18 cellular contexts compared by ENCODE assay signal in the genomic region with DNA sequence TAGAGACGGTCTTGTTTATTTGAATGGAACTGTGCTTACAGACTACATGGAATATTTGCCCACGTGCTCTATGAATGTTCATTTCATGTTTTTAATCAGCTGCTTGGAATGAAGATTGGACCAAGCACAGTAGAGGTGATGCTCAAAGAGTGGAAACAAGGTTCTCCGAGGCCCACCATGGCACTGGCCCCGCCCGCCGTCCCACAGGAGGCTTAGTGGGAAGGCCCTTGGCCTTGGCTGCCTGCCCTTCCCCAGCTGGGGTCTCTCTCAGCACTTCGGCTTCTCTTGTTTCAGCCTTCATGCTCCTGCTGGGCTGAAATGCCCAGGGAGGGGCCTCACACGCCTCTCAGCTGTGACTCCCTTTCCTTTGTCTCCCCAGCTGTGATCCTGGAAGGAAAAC.
"Had no signal": no experiment of that assay in that cellular context is flagged by ENCODE, and none has a peak within 500 bp of the region (broad histone marks: within the 10 kb centered on the region; RNA-seq: fewer than 3 reads in every experiment).

No MANE protein-coding gene starts in this region.

- H3K36me3 ChIP-seq: spleen had no signal

- H3K36me3 Mint-ChIP-seq: brain; mesothelial cell of epicardium; natural killer cell treated with Interleukin-12 subunit alpha and Interleukin-12 subunit beta and Interleukin-15 and Interleukin-18, amount 100 ng/mL, for 72 hours had no signal

- H3K4me1 Mint-ChIP-seq: activated CD4-positive, alpha-beta T cell treated with anti-CD3 and anti-CD28 coated beads, Interleukin-2, amount 10 ng/mL, durations not matched to agents 24 days and 14 days; mesothelial cell of epicardium had no signal

- H3K9me3 Mint-ChIP-seq: activated CD8-positive, alpha-beta T cell treated with anti-CD3 and anti-CD28 coated beads for 36 hours; activated naive CD4-positive, alpha-beta T cell treated with anti-CD3 and anti-CD28 coated beads for 36 hours; activated T-helper 2 cell treated with anti-CD3 and anti-CD28 coated beads, Interferon-gamma antibody, Interleukin-2, Interleukin-4, amounts not matched to agents 10 μg/mL and 5 μg/mL and 100 μg/mL, durations not matched to agents 14 hours and 24 hours and 36 hours; mesothelial cell of epicardium; natural killer cell treated with Interleukin-12 subunit alpha and Interleukin-12 subunit beta and Interleukin-15 and Interleukin-18, amount 100 ng/mL, for 72 hours had no signal

- ATAC-seq: activated CD8-positive, alpha-beta T cell treated with anti-CD3 and anti-CD28 coated beads for 36 hours; left lobe of liver; natural killer cell treated with Interleukin-12 subunit alpha and Interleukin-12 subunit beta and Interleukin-15 and Interleukin-18, amount 100 ng/mL, for 72 hours had no signal

- DNase-seq: activated CD4-positive, alpha-beta T cell treated with anti-CD3 and anti-CD28 coated beads, Interleukin-2, amount 10 ng/mL, durations not matched to agents 24 days and 14 days; activated CD8-positive, alpha-beta T cell treated with anti-CD3 and anti-CD28 coated beads for 36 hours; activated naive CD4-positive, alpha-beta T cell treated with anti-CD3 and anti-CD28 coated beads for 36 hours; activated T-cell treated with anti-CD3 and anti-CD28 coated beads, Interleukin-2, amount 50 U/mL, for 1 hour; central memory CD4-positive, alpha-beta T cell; foreskin melanocyte; glutamatergic neuron; hippocampal formation; kidney; nucleus accumbens; spleen; stimulated activated CD8-positive, alpha-beta memory T cell treated with anti-CD3 and anti-CD28 coated beads, Interleukin-4, amount 100 ng/mL, for 48 hours; stimulated activated naive CD4-positive, alpha-beta T cell had no signal

- H3K27ac ChIP-seq: spleen had no signal

- H3K4me3 ChIP-seq: spleen had no signal

- H3K27me3 Mint-ChIP-seq: activated CD4-positive, alpha-beta T cell treated with anti-CD3 and anti-CD28 coated beads, Interleukin-2, amount 10 ng/mL, durations not matched to agents 24 days and 14 days; activated CD8-positive, alpha-beta T cell treated with anti-CD3 and anti-CD28 coated beads for 36 hours had no signal

- H3K9me3 ChIP-seq: spleen had no signal

- H3K27ac Mint-ChIP-seq: activated CD4-positive, alpha-beta T cell treated with anti-CD3 and anti-CD28 coated beads, Interleukin-2, amount 10 ng/mL, durations not matched to agents 24 days and 14 days; activated CD8-positive, alpha-beta T cell treated with anti-CD3 and anti-CD28 coated beads for 36 hours; activated naive CD4-positive, alpha-beta T cell treated with anti-CD3 and anti-CD28 coated beads for 36 hours; activated T-helper 2 cell treated with anti-CD3 and anti-CD28 coated beads, Interferon-gamma antibody, Interleukin-2, Interleukin-4, amounts not matched to agents 10 μg/mL and 5 μg/mL and 100 μg/mL, durations not matched to agents 14 hours and 24 hours and 36 hours; brain; mesothelial cell of epicardium; natural killer cell treated with Interleukin-12 subunit alpha and Interleukin-12 subunit beta and Interleukin-15 and Interleukin-18, amount 100 ng/mL, for 72 hours had no signal

- H3K4me1 ChIP-seq: spleen had no signal

- H3K4me3 Mint-ChIP-seq: activated CD4-positive, alpha-beta T cell treated with anti-CD3 and anti-CD28 coated beads, Interleukin-2, amount 10 ng/mL, durations not matched to agents 24 days and 14 days; activated CD8-positive, alpha-beta T cell treated with anti-CD3 and anti-CD28 coated beads for 36 hours; activated naive CD4-positive, alpha-beta T cell treated with anti-CD3 and anti-CD28 coated beads for 36 hours; brain; mesothelial cell of epicardium; natural killer cell treated with Interleukin-12 subunit alpha and Interleukin-12 subunit beta and Interleukin-15 and Interleukin-18, amount 100 ng/mL, for 72 hours had no signal
